ENCODE assay signal across 22 cellular contexts in the genomic region with DNA sequence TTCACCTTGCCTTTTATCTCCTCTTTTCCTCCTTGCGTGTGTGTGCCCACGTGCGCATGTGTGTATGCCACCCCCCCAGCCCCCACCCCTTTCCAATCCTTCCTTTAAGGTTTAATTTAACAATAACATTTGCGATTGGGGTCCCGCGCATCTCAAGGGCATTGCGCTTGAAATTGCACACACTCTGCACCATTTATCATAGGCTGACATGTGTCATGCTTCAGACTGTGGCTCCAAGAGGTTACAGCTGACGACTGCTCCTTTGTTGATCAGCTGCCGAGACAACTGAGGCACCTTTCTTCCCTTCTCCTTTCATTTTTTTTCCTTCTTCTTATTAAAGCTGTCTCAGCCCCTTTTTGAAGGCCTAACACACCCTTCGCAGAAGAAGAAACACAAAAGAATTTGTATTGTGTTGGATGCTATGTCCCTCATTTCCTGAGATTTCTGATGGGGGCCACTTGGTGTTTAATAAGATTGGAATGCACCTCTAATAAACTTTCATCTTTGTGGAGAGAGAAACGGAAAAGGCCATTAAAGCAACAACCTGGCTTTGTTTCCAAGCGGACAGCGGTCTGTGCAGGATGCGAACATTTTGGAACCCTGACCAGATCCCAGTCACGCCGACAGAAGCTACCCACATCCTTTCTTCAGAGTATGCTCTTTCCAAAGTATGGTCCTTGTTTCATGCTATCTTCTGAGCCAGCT.
"Had no signal": no experiment of that assay in that cellular context is flagged by ENCODE, and none has a peak within 500 bp of the region (broad histone marks: within the 10 kb centered on the region; RNA-seq: fewer than 3 reads in every experiment).

No MANE protein-coding gene starts in this region.

- DNase-seq: heart right ventricle; islet precursor cell; left ventricle myocardium inferior; naive thymus-derived CD8-positive, alpha-beta T cell; nephron progenitor cell; ovary; retina; right cardiac atrium; stimulated activated CD4-positive, alpha-beta T cell treated with anti-CD3 and anti-CD28 coated beads, Interleukin-12 subunit alpha, Interleukin-12 subunit beta, amount 100 ng/mL, for 4 hours; stimulated activated CD4-positive, alpha-beta T cell treated with anti-CD3 and anti-CD28 coated beads, Interleukin-15, amount 100 ng/mL, for 24 hours; stimulated activated CD4-positive, alpha-beta T cell treated with anti-CD3 and anti-CD28 coated beads, Interleukin-2, amount 100 ng/mL, for 24 hours; stimulated activated CD4-positive, alpha-beta T cell treated with anti-CD3 and anti-CD28 coated beads, Interleukin-4, amount 100 ng/mL, for 1 hour; stimulated activated naive B cell treated with anti-CD40 and anti-IgM and Interleukin-4, amounts not matched to agents 10 μg/mL and 1 μg/mL and 100 μg/mL, for 72 hours; stimulated activated naive CD8-positive, alpha-beta T cell treated with anti-CD3 and anti-CD28 coated beads, Interleukin-15, Interleukin-2, amounts not matched to agents 100 U/mL and 50 U/mL, for 24 hours; stomach; testis; thyroid gland; transverse colon; upper lobe of left lung had no signal

- H3K36me3 ChIP-seq: heart right ventricle, left ventricle myocardium inferior, ovary, stomach, thyroid gland, transverse colon, upper lobe of left lung had no signal

- H3K27ac ChIP-seq: heart right ventricle, hepatocyte, left ventricle myocardium inferior, ovary, stomach, testis, thyroid gland, transverse colon, upper lobe of left lung had no signal

- H3K4me2 ChIP-seq: hepatocyte had no signal

- H3K27me3 ChIP-seq: heart right ventricle, hepatocyte, ovary, stomach, testis, thyroid gland, transverse colon, upper lobe of left lung had no signal

- H3K4me1 ChIP-seq: heart right ventricle, left ventricle myocardium inferior, testis, thyroid gland, transverse colon had no signal

- ATAC-seq: heart right ventricle; naive thymus-derived CD8-positive, alpha-beta T cell; right cardiac atrium; stimulated activated naive B cell treated with anti-CD40 and anti-IgM and Interleukin-4, amounts not matched to agents 10 μg/mL and 1 μg/mL and 100 μg/mL, for 72 hours; stimulated activated naive CD8-positive, alpha-beta T cell treated with anti-CD3 and anti-CD28 coated beads, Interleukin-15, Interleukin-2, amounts not matched to agents 100 U/mL and 50 U/mL, for 24 hours had no signal

- H3K79me2 ChIP-seq: hepatocyte had no signal

- H3K4me3 ChIP-seq: heart right ventricle, hepatocyte, left ventricle myocardium inferior, lung, ovary, skin epidermis, stomach, testis, thyroid gland, transverse colon, upper lobe of left lung had no signal
